ENCODE assay signal across 8 cellular contexts in genomic region chr16:89764711-89765201, GRCh38. TPM values are rescaled to one million over a fixed set of nuclear protein-coding genes. Genes with fewer than 3 reads are reported as not detected.
DNase-seq lines count a peak whose midpoint lies in the region; ATAC-seq and TF ChIP-seq lines count a peak whose summit lies in the region.

No MANE protein-coding gene starts in this region.

- no peaks in the 10 kb centered on the region for H3K27me3 Mint-ChIP-seq in CD14-positive monocyte (ENCODE audit: low read depth in 3 of 3)
- no peaks in the 10 kb centered on the region for H3K27me3 Mint-ChIP-seq in activated T-cell treated with anti-CD3 and anti-CD28 coated beads, Interleukin-2, amount 50 U/mL, for 4 hours (ENCODE audit: low read depth)

- TF ChIP-seq EP300 in tibial nerve (IDR thresholded peaks at IDR 0.05): peak in 1 of 2 donors; percentile 26

- H3K27ac ChIP-seq in lower lobe of right lung (peak overlapping the region; percentile 85), tibial nerve (peak overlapping the region in 1 of 4 donors; percentile 79), prostate gland (no peak overlapping the region)

- H3K4me1 ChIP-seq in lower lobe of right lung (peaks cover 18% of the 10 kb centered on the region), tibial nerve (peaks cover 0 to 14% (median 0%) of the 10 kb centered on the region in 4 donors), prostate gland (replicated peaks) (no peaks in the 10 kb centered on the region)

- peaks cover 45% of the 10 kb centered on the region for H3K4me1 Mint-ChIP-seq in CD14-positive monocyte
- peaks cover 46% of the 10 kb centered on the region for H3K4me1 Mint-ChIP-seq in activated T-cell treated with anti-CD3 and anti-CD28 coated beads, Interleukin-2, amount 50 U/mL, for 4 hours (ENCODE audit: low read depth)

- peak overlapping the region; percentile 89 to 97 for H3K4me3 Mint-ChIP-seq in CD14-positive monocyte
- H3K4me3 Mint-ChIP-seq in activated T-cell treated with anti-CD3 and anti-CD28 coated beads, Interleukin-2, amount 50 U/mL, for 4 hours: peak overlapping the region; percentile 72

- H3K9me3 ChIP-seq in lower lobe of right lung: no peaks in the 10 kb centered on the region
- H3K9me3 ChIP-seq in tibial nerve: no peaks in the 10 kb centered on the region
- no peaks in the 10 kb centered on the region for H3K9me3 ChIP-seq in prostate gland

- peak overlapping the region; percentile 94 to 99 (median 98) for H3K27ac Mint-ChIP-seq in CD14-positive monocyte

- peaks cover 23 to 35% of the 10 kb centered on the region in 2 donors for H3K36me3 Mint-ChIP-seq in CD14-positive monocyte
- H3K36me3 Mint-ChIP-seq in activated T-cell treated with anti-CD3 and anti-CD28 coated beads, Interleukin-2, amount 50 U/mL, for 4 hours (ENCODE audit: insufficient read depth): peaks cover 6% of the 10 kb centered on the region

- DNase-seq in CD14-positive monocyte (ENCODE audit: low spot score) (peak; percentile 83), lower lobe of right lung (peak; percentile 77), tibial nerve (ENCODE audit: low spot score in 2 of 2) (peak; percentile 21 to 49), prostate gland (ENCODE audit: low spot score) (no peak), GOT3 (lab: John Stamatoyannopoulos, UW) (no peak)
- DNase-seq in activated T-cell treated with anti-CD3 and anti-CD28 coated beads, Interleukin-2, amount 50 U/mL, for 4 hours: peak; percentile 19

- TF ChIP-seq POLR2A in tibial nerve (IDR thresholded peaks at IDR 0.05) (no peak), prostate gland (IDR thresholded peaks at IDR 0.05) (no peak)

- peak overlapping the region; percentile 47 for H3K4me3 ChIP-seq in lower lobe of right lung
- peak overlapping the region in 2 of 4 donors; percentile 20 to 33 for H3K4me3 ChIP-seq in tibial nerve
- H3K4me3 ChIP-seq in prostate gland: no peak overlapping the region

- 86 to 88% methylated on average over 13 to 18 of the region's 18 CpGs for WGBS in tibial nerve, 2 donors
- WGBS in prostate gland: 86% methylated on average over 18 of the region's 18 CpGs

- H3K9me3 Mint-ChIP-seq in CD14-positive monocyte: no peaks in the 10 kb centered on the region
- H3K9me3 Mint-ChIP-seq in activated T-cell treated with anti-CD3 and anti-CD28 coated beads, Interleukin-2, amount 50 U/mL, for 4 hours: no peaks in the 10 kb centered on the region

- no peak for TF ChIP-seq CTCF in CD14-positive monocyte (IDR thresholded peaks at IDR 0.05)
- TF ChIP-seq CTCF in lower lobe of right lung (IDR thresholded peaks at IDR 0.05): no peak
- TF ChIP-seq CTCF in tibial nerve (IDR thresholded peaks at IDR 0.05): no peak
- no peak for TF ChIP-seq CTCF in prostate gland (IDR thresholded peaks at IDR 0.05)

- H3K27me3 ChIP-seq in lower lobe of right lung (ENCODE audit: low read depth) (no peaks in the 10 kb centered on the region), tibial nerve (no peaks in the 10 kb centered on the region), prostate gland (replicated peaks; ENCODE audit: insufficient read depth) (no peaks in the 10 kb centered on the region)

- no peaks in the 10 kb centered on the region for H3K36me3 ChIP-seq in lower lobe of right lung
- H3K36me3 ChIP-seq in tibial nerve: no peaks in the 10 kb centered on the region
- no peaks in the 10 kb centered on the region for H3K36me3 ChIP-seq in prostate gland

- ATAC-seq in GM19455 (IDR thresholded peaks at IDR 0.05; ENCODE audit: unreplicated experiment): peak; percentile 89
- ATAC-seq in HG03469 (IDR thresholded peaks at IDR 0.05; ENCODE audit: unreplicated experiment): peak; percentile 85
- ATAC-seq in activated T-cell treated with anti-CD3 and anti-CD28 coated beads, Interleukin-2, amount 50 U/mL, for 4 hours: peak; percentile 44 to 66
- ATAC-seq in lower lobe of right lung: peak; percentile 91 to 92

- intact Hi-C loops in CD14-positive monocyte (cut with micrococcal nuclease) (loop anchor here in 1 of 2 donors (5.0 kb wide), 1 partner anchor 42 kb away; the partner anchor contains the start of genes VPS9D1 and ZNF276), lower lobe of right lung (cut with DNase I) (no loop called here), prostate gland (cut with DNase I) (no loop called here)

RNA-seq across cellular contexts. Expression of gene ZNF276, which starts 43.4 kb away (rescaled TPM):
- polyA plus RNA-seq in CD14-positive monocyte: 1 to 10 TPM; 2.2 to 3.2 TPM
- total RNA-seq in activated T-cell treated with anti-CD3 and anti-CD28 coated beads, Interleukin-2, amount 50 U/mL, for 4 hours: 10 to 100 TPM; 33.1 to 40.7 (median 35.5) TPM
- total RNA-seq in lower lobe of right lung (33.2 TPM), tibial nerve (100 to 1,000 TPM in 1 of 4 donors, 10 to 100 TPM in 3; 48.6 to 146 (median 68.8) TPM), prostate gland (10 to 100 TPM; 18.4 to 46.1 TPM)

RNA-seq across cellular contexts. Expression of gene VPS9D1, which starts 44.1 kb away (rescaled TPM):
- polyA plus RNA-seq in CD14-positive monocyte: 1 to 10 TPM; 1.2 to 1.6 TPM
- 1 to 10 TPM; 2.2 to 4.8 (median 2.9) TPM for total RNA-seq in activated T-cell treated with anti-CD3 and anti-CD28 coated beads, Interleukin-2, amount 50 U/mL, for 4 hours
- total RNA-seq in lower lobe of right lung: 15.6 TPM
- total RNA-seq in tibial nerve: 10 to 100 TPM in 1 of 4 donors, 1 to 10 TPM in 3; 5.9 to 14.1 (median 7.0) TPM
- 10 to 100 TPM in 1 of 2 donors, 1 to 10 TPM in 1; 8.5 to 16.0 TPM for total RNA-seq in prostate gland

RNA-seq across cellular contexts. Expression of gene FANCA, which starts 51.7 kb away (rescaled TPM):
- polyA plus RNA-seq in CD14-positive monocyte: 10 to 100 TPM; 12.6 to 17.2 TPM
- 100 to 1,000 TPM in 1 of 3 donors, 10 to 100 TPM in 2; 76.3 to 100 (median 89.4) TPM for total RNA-seq in activated T-cell treated with anti-CD3 and anti-CD28 coated beads, Interleukin-2, amount 50 U/mL, for 4 hours
- total RNA-seq in lower lobe of right lung (7.9 TPM), tibial nerve (1 to 10 TPM in 3 of 4 donors, under 1 TPM in 1; 0.98 to 7.8 (median 1.6) TPM), prostate gland (10 to 100 TPM; 10.1 to 35.6 TPM)

Comparison
In these comparisons a context has a peak if more than half of its experiments do, and no peak if none do; other contexts are left out.
1. DNase-seq: peak in CD14-positive monocyte (single experiment), activated T-cell treated with anti-CD3 and anti-CD28 coated beads, Interleukin-2, amount 50 U/mL, for 4 hours (single experiment), lower lobe of right lung (single experiment) and tibial nerve (2 of 2); none in prostate gland (single experiment) and GOT3 (single experiment).
2. Peak in every context shown above with its lines, with median percentiles within 50 percentile points of each other: ATAC-seq.